In the genomic region with DNA sequence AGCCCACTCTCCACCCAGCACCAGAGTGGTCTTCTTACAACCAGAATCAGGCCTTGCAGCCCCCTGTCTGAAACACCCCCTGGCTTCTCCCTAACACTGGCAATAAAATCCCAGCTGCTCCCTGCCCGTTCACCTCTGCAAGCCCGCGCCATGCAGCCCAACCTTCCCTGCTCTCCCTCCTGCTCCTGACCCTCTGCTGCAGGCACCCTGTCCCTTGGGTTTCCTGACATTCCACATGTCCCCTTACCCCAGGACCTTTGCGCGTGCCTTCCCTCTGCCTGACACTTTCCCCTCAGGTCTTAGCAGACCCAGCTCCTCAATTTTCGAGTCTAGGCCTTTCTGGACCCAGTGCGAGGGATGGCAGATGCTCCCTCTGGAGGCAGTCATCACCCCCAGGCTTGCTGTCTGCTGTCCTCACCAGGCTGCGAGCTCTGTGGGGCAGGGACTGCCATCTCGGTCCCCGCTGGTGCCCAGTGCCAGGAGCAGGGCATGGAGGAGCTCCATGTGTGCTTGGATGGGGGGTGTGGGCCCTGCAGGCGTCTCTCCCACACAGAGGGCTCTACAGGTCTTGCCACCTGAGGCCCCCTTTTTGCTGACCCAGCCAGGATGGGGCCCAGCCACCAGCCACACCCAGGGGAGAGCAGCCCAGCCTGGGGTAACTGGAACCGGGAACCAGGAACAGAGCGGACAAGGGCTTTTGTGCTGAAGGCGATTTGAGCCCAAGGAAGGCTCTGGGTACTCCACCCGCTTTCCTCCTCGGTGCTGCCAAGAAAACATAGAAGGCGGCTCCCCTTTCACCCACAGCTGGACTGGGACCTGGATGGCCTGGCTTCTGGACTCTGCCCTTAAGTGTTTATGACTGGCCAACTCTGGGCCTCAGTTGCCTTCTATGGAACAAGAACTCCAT, we compare ENCODE assay signal across 14 cellular contexts. TPM values are rescaled to one million over a fixed set of nuclear protein-coding genes. Genes with fewer than 3 reads are reported as not detected.
DNase-seq lines count a peak whose midpoint lies in the region; ATAC-seq and TF ChIP-seq lines count a peak whose summit lies in the region.
"Not testable (repeated sequence)": the region's sequence is repeated elsewhere in the genome, so short reads cannot be mapped to it uniquely, and the experiment has no call there.
"Had no signal": no experiment of that assay in that cellular context is flagged by ENCODE, and none has a peak within 500 bp of the region (broad histone marks: within the 10 kb centered on the region; RNA-seq: fewer than 3 reads in every experiment).

No MANE protein-coding gene starts in this region.

- not testable (repeated sequence) for TF ChIP-seq POLR2A in spleen (IDR thresholded peaks at IDR 0.05)

- not testable (repeated sequence) for H3K4me1 ChIP-seq in Karpas-422 (ENCODE audit: low read length); mucosa of descending colon (ENCODE audit: low read depth); spleen

- H3K4me3 Mint-ChIP-seq in osteocyte (ENCODE audit: unreplicated experiment): not testable (repeated sequence)

- not testable (repeated sequence) for H3K9me2 ChIP-seq in Karpas-422 (replicated peaks; ENCODE audit: insufficient read depth, low read length)

- DNase-seq in Karpas-422 (peak; percentile 40), cardiac septum (ENCODE audit: low spot score) (peak; percentile 63), islet precursor cell (peak; percentile 44), osteocyte (ENCODE audit: extremely low spot score, unreplicated experiment) (peak; percentile 84), spleen (peak; percentile 66)
- DNase-seq in mucosa of descending colon: not testable (repeated sequence)

- intact Hi-C loops in cardiac septum (cut with DNase I); mucosa of descending colon (cut with DNase I, micrococcal nuclease); spleen (cut with DNase I; ENCODE audit: low total_unique reads): not testable (repeated sequence)

- not testable (repeated sequence) for H3K4me3 ChIP-seq in Karpas-422 (ENCODE audit: low read length); mucosa of descending colon; spleen

- not testable (repeated sequence) for H3K27me3 Mint-ChIP-seq in osteocyte (ENCODE audit: unreplicated experiment)

- not testable (repeated sequence) for H3K4me2 ChIP-seq in Karpas-422 (ENCODE audit: low read depth, low read length, poor library complexity, severe bottlenecking)

- TF ChIP-seq CTCF in mucosa of descending colon (IDR thresholded peaks at IDR 0.05); osteocyte (IDR thresholded peaks at IDR 0.05); spleen (IDR thresholded peaks at IDR 0.05 in 8 of 11, conservative IDR thresholded peaks at IDR 0.05 in 3 of 11): not testable (repeated sequence)

- WGBS in spleen, 5 donors: 75 to 85% (median 81%) methylated on average over 10 to 16 of the region's 17 CpGs

- not testable (repeated sequence) for H3K36me3 ChIP-seq in Karpas-422 (ENCODE audit: insufficient read depth, low read length); mucosa of descending colon (ENCODE audit: low read depth); spleen

- H2AFZ ChIP-seq in Karpas-422 (ENCODE audit: low read length): not testable (repeated sequence)

- H3K9ac ChIP-seq in Karpas-422 (ENCODE audit: low read length): not testable (repeated sequence)

- not testable (repeated sequence) for H3K27me3 ChIP-seq in Karpas-422 (ENCODE audit: low read length); spleen (replicated peaks in 1 of 7)

- not testable (repeated sequence) for H3K27ac ChIP-seq in Karpas-422 (ENCODE audit: low read length); spleen

- H4K20me1 ChIP-seq in Karpas-422 (ENCODE audit: insufficient read depth, low read depth, low read length): not testable (repeated sequence)

- peaks cover 16% of the 10 kb centered on the region for H3K9me3 Mint-ChIP-seq in osteocyte (ENCODE audit: unreplicated experiment)

- not testable (repeated sequence) for H3K36me3 Mint-ChIP-seq in osteocyte (ENCODE audit: unreplicated experiment)

- H3K4me1 Mint-ChIP-seq in osteocyte (ENCODE audit: unreplicated experiment): not testable (repeated sequence)

- not testable (repeated sequence) for H3K27ac Mint-ChIP-seq in osteocyte (ENCODE audit: unreplicated experiment)

- not testable (repeated sequence) for H3K9me3 ChIP-seq in Karpas-422 (ENCODE audit: low read length); mucosa of descending colon; spleen

- ATAC-seq in mucosa of descending colon: peak; percentile 55

- H3K79me2 ChIP-seq in Karpas-422 (ENCODE audit: low read length): not testable (repeated sequence)

RNA-seq across cellular contexts. Expression of gene KCNJ18, which starts 15.6 kb away (rescaled TPM):
- total RNA-seq in Karpas-422 (2014; rRNA removed; shearing (Covaris generic); ENCODE audit: low replicate concordance): not detected in 2 replicates
- total RNA-seq in cardiac septum (not detected), mucosa of descending colon (not detected), osteocyte (not detected in 2 replicates), spleen (not detected)
- not detected for polyA plus RNA-seq in spleen
- total RNA-seq: CD4-positive, alpha-beta T cell; CD8-positive, alpha-beta memory T cell; GM12878; GM23248; H1; H7 had no signal
- polyA plus RNA-seq: A549; CD14-positive monocyte; CD8-positive, alpha-beta memory T cell; GM12878; GM23248; H1 had no signal
